Comparison of ENCODE assay signal across 14 cellular contexts in genomic region chr16:56338566-56339318, GRCh38.
DNase-seq lines count a peak whose midpoint lies in the region; ATAC-seq and TF ChIP-seq lines count a peak whose summit lies in the region.
"Had no signal": no experiment of that assay in that cellular context is flagged by ENCODE, and none has a peak within 500 bp of the region (broad histone marks: within the 10 kb centered on the region; RNA-seq: fewer than 3 reads in every experiment).

No MANE protein-coding gene starts in this region.

- H3K4me3 Mint-ChIP-seq in neural crest cell = no peak overlapping the region
- H3K4me3 Mint-ChIP-seq: B cell; CD4-positive, alpha-beta T cell had no signal

- H3K27me3 Mint-ChIP-seq in neural crest cell (ENCODE audit: low read depth) = no peaks in the 10 kb centered on the region
- H3K27me3 Mint-ChIP-seq: B cell; CD4-positive, alpha-beta T cell had no signal

- H3K27ac ChIP-seq in caudate nucleus (ENCODE audit: low read depth, low read length) = peak overlapping the region; percentile 62
- H3K27ac ChIP-seq: C4-2B, GM23248 had no signal

- DNase-seq in Right ventricle myocardium superior = peak; percentile 35
- DNase-seq in left ventricle myocardium superior = no peak
- DNase-seq in caudate nucleus (lab: John Stamatoyannopoulos, UW) = peak in 1 of 61 donors; percentile 26
- no peak for DNase-seq in neural crest cell (ENCODE audit: low read depth, low spot score)
- no peak for DNase-seq in activated CD4-positive, alpha-beta T cell treated with anti-CD3 and anti-CD28 coated beads, Interleukin-2, amount 50 U/mL, for 4 hours
- DNase-seq in MV-4-11 (lab: John Stamatoyannopoulos, UW) = no peak
- DNase-seq: CD4-positive, alpha-beta T cell; DMS153; DMS79; GDM1; GM23248 had no signal

- no peak for TF ChIP-seq CTCF in neural crest cell (conservative IDR thresholded peaks at IDR 0.05)

- H3K9me3 Mint-ChIP-seq in neural crest cell = no peaks in the 10 kb centered on the region
- H3K9me3 Mint-ChIP-seq: CD4-positive, alpha-beta T cell had no signal

- no peaks in the 10 kb centered on the region for H3K36me3 Mint-ChIP-seq in neural crest cell (ENCODE audit: low read depth)

- intact Hi-C loops in Right ventricle myocardium superior (cut with DNase I) (no loop called here), left ventricle myocardium superior (cut with micrococcal nuclease) (no loop called here)

- no peak for ATAC-seq in Right ventricle myocardium superior (ENCODE audit: poor library complexity)
- no peak for ATAC-seq in left ventricle myocardium superior
- ATAC-seq in HG02981 (IDR thresholded peaks at IDR 0.05; ENCODE audit: unreplicated experiment) = no peak

- no peaks in the 10 kb centered on the region for H3K4me1 Mint-ChIP-seq in neural crest cell
- H3K4me1 Mint-ChIP-seq: B cell had no signal

- H3K27ac Mint-ChIP-seq in neural crest cell (ENCODE audit: unreplicated experiment) = peak overlapping the region; percentile 75
- H3K27ac Mint-ChIP-seq: B cell; CD4-positive, alpha-beta T cell had no signal
